8 cellular contexts compared by ENCODE assay signal in genomic region chr2:29000481-29000880, GRCh38. TPM values are rescaled to one million over a fixed set of nuclear protein-coding genes. Genes with fewer than 3 reads are reported as not detected.
DNase-seq lines count a peak whose midpoint lies in the region; ATAC-seq and TF ChIP-seq lines count a peak whose summit lies in the region.

No MANE protein-coding gene starts in this region.

- no peaks in the 10 kb centered on the region for H3K27me3 ChIP-seq in BLaER1 treated with 17β-estradiol and CSF1 and Interleukin-3, amounts not matched to agents 10 nM and 100 nM

- H3K4me3 ChIP-seq in BLaER1 treated with 17β-estradiol and CSF1 and Interleukin-3, amounts not matched to agents 10 nM and 100 nM = no peak overlapping the region

- H3K9me3 Mint-ChIP-seq in WTC11 (no peaks in the 10 kb centered on the region), memory B cell (no peaks in the 10 kb centered on the region)

- peaks cover 14 to 69% (median 23%) of the 10 kb centered on the region in 10 experiments for H3K4me1 ChIP-seq in BLaER1 treated with 17β-estradiol and CSF1 and Interleukin-3, amounts not matched to agents 10 nM and 100 nM

- TF ChIP-seq CTCF in WTC11 (IDR thresholded peaks at IDR 0.05) = no peak

- DNase-seq in WTC11 (ENCODE audit: low spot score) (no peak), memory B cell (ENCODE audit: low spot score in 2 of 2) (peak; percentile 59 to 65), NCI-H1105 treated with DMSO at 0.1 percent for 48 hours (lab: John Stamatoyannopoulos, UW) (no peak), NCI-H345 (lab: John Stamatoyannopoulos, UW) (no peak), NCI-H226 (no peak)

- peak overlapping the region in 9 of 11 experiments; percentile 32 to 96 (median 60); a peak in 17 of 22 replicates for H3K27ac ChIP-seq in BLaER1 treated with 17β-estradiol and CSF1 and Interleukin-3, amounts not matched to agents 10 nM and 100 nM

- ATAC-seq in GM19397 (IDR thresholded peaks at IDR 0.05; ENCODE audit: unreplicated experiment) (peak; percentile 90), HG03378 (IDR thresholded peaks at IDR 0.05; ENCODE audit: unreplicated experiment) (peak; percentile 90), WTC11 (no peak), memory B cell (ENCODE audit: low read depth) (peak; percentile 100)

- no peaks in the 10 kb centered on the region for H3K36me3 Mint-ChIP-seq in WTC11
- no peaks in the 10 kb centered on the region for H3K36me3 Mint-ChIP-seq in memory B cell

- H3K36me3 ChIP-seq in BLaER1 treated with 17β-estradiol and CSF1 and Interleukin-3, amounts not matched to agents 10 nM and 100 nM = no peaks in the 10 kb centered on the region

- H3K27me3 Mint-ChIP-seq in WTC11 (ENCODE audit: low read depth) (no peaks in the 10 kb centered on the region), memory B cell (peaks cover 5% of the 10 kb centered on the region)

- H3K4me3 Mint-ChIP-seq in WTC11 (no peak overlapping the region), memory B cell (no peak overlapping the region)

- peak overlapping the region in 3 of 11 experiments; percentile 58 to 81 (median 66); a peak in 4 of 22 replicates for H3K9ac ChIP-seq in BLaER1 treated with 17β-estradiol and CSF1 and Interleukin-3, amounts not matched to agents 10 nM and 100 nM

- no peaks in the 10 kb centered on the region for H4K20me1 ChIP-seq in BLaER1 treated with 17β-estradiol and CSF1 and Interleukin-3, amounts not matched to agents 10 nM and 100 nM

- peak overlapping the region; percentile 49 to 88 (median 60) for H3K4me2 ChIP-seq in BLaER1 treated with 17β-estradiol and CSF1 and Interleukin-3, amounts not matched to agents 10 nM and 100 nM

- CTCF ChIA-PET in WTC11 (lab: Charles Lee) = no interaction called here

- POLR2A ChIA-PET in WTC11 (lab: Charles Lee) = no interaction called here

- no peak overlapping the region for H3K27ac Mint-ChIP-seq in WTC11
- peak overlapping the region; percentile 83 for H3K27ac Mint-ChIP-seq in memory B cell

- H3K9me3 ChIP-seq in BLaER1 treated with 17β-estradiol and CSF1 and Interleukin-3, amounts not matched to agents 10 nM and 100 nM (replicated peaks in 1 of 11) = no peaks in the 10 kb centered on the region

- peaks cover 8% of the 10 kb centered on the region for H3K4me1 Mint-ChIP-seq in WTC11
- H3K4me1 Mint-ChIP-seq in memory B cell = peaks cover 4% of the 10 kb centered on the region

TF ChIP-seq in WTC11, 78 proteins besides CTCF, POLR2A, EP300 and RAD21:
- no peak for TF ChIP-seq GTF2I (CRISPR knock-in tag; conservative IDR thresholded peaks at IDR 0.05)
- TF ChIP-seq STAT6 (CRISPR knock-in tag; conservative IDR thresholded peaks at IDR 0.05; ENCODE audit: low read depth) = no peak
- TF ChIP-seq ELF4 (CRISPR knock-in tag; IDR thresholded peaks at IDR 0.05; ENCODE audit: low read depth) = no peak
- peak; percentile 58; the same call in 1 of the 2 replicates for TF ChIP-seq ZNF423 (CRISPR knock-in tag; IDR thresholded peaks at IDR 0.05)

RNA-seq across cellular contexts. Expression of gene TOGARAM2, which starts 19.4 kb away (rescaled TPM):
- 0.62 to 1.0 TPM (median 1.0 TPM) in 3 replicates for total RNA-seq in WTC11 (2021)

Comparison
In these comparisons a context has a peak if more than half of its experiments do, and no peak if none do; other contexts are left out.
1. DNase-seq: peak in memory B cell (2 of 2); none in WTC11 (single experiment), NCI-H1105 treated with DMSO at 0.1 percent for 48 hours (single experiment), NCI-H345 (single experiment) and NCI-H226 (single experiment).